9 cellular contexts compared by ENCODE assay signal in genomic region chr14:98816195-98816594, GRCh38.
"Had no signal": no experiment of that assay in that cellular context is flagged by ENCODE, and none has a peak within 500 bp of the region (broad histone marks: within the 10 kb centered on the region; RNA-seq: fewer than 3 reads in every experiment).

No MANE protein-coding gene starts in this region.

- FAIRE-seq: H54, K562 had no signal

- H2AFZ ChIP-seq: GM23248 had no signal

- H3K9ac ChIP-seq: GM23248 had no signal

- H3K27ac ChIP-seq: GM23248, HL-60 had no signal

- DNase-seq: GM23248, GOT3, IMR-90, KG1 had no signal

- H3K4me3 ChIP-seq: GM23248, HAP-1, K562 had no signal

- H3K9me3 ChIP-seq: HAP-1 had no signal

- H3K4me1 ChIP-seq: HAP-1 had no signal

- H3K36me3 ChIP-seq: HAP-1 had no signal

- ATAC-seq: HCT116, K562 had no signal
